Comparison of ENCODE assay signal across 1 cellular context in the genomic region with DNA sequence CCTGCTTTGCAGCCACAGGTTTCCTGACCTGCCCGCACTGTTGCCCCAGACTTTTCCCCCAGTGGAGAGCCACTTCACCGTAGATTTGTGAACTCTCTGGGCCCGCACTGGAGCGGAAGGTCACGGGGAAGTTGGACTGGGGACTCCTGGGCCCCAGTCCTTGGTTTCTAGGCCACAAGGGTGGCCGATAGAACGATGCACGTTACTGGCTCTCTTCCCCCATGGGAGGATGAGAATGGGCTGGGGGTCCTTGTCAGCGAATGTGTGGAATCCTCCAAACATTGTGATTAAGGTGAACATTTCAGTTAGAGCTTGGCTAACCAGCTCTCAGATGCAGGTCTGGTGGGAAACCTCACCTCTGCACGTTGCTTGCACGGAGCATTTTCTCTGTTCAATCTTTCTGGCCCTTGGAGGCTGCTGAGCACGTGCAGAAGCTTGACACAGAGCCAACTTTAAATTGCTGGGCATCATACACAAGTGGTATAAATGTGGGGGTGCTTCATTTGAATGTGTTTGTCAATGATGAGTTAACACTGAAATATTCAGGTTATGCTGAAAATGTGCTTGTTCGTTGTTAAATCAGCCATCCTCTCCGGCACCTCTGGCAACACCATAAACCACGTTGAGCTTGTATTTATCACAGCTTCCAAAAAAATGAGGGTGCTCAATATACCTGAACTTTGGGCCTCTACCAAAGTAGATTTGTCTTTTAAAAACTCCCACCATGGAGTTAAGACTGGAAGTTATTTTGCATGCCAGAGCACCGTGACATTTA.
TF ChIP-seq lines count a peak whose summit lies in the region.

No MANE protein-coding gene starts in this region.

TF ChIP-seq in HEK293, 187 proteins besides CTCF, POLR2A, EP300 and RAD21 (continued from another document):
- TF ChIP-seq ZBTB20 (tag by site-specific recombination; IDR thresholded peaks at IDR 0.05) (peak; percentile 94), IKZF3 (tag by site-specific recombination; IDR thresholded peaks at IDR 0.05) (no peak), ZNF426 (tag by site-specific recombination; IDR thresholded peaks at IDR 0.05) (no peak), ZNF16 (tag by site-specific recombination; IDR thresholded peaks at IDR 0.05; ENCODE audit: low read depth) (no peak), ZEB2 (tag by site-specific recombination; IDR thresholded peaks at IDR 0.05) (peak; percentile 30; the same call in 1 of the 2 replicates), ZNF585B (tag by site-specific recombination; IDR thresholded peaks at IDR 0.05) (no peak), ZNF561 (tag by site-specific recombination; IDR thresholded peaks at IDR 0.05; ENCODE audit: borderline replicate concordance) (0 out of 2 replicates have a peak, but pooled peaks have one; percentile 23), ZNF302 (tag by site-specific recombination; IDR thresholded peaks at IDR 0.05; ENCODE audit: low read depth) (no peak), ZNF341 (tag by site-specific recombination; IDR thresholded peaks at IDR 0.05; ENCODE audit: low read depth) (peak; percentile 9; the same call in 1 of the 2 replicates), ZNF10 (tag by site-specific recombination; IDR thresholded peaks at IDR 0.05) (no peak), ZNF311 (tag by site-specific recombination; IDR thresholded peaks at IDR 0.05; ENCODE audit: borderline replicate concordance) (no peak), ZNF843 (tag by site-specific recombination; IDR thresholded peaks at IDR 0.05) (no peak), ZNF324 (tag by site-specific recombination; IDR thresholded peaks at IDR 0.05) (no peak), ZNF529 (tag by site-specific recombination; IDR thresholded peaks at IDR 0.05; ENCODE audit: insufficient replicate concordance) (no peak), ZNF266 (tag by site-specific recombination; IDR thresholded peaks at IDR 0.05; ENCODE audit: low read depth) (no peak), ZNF138 (tag by site-specific recombination; IDR thresholded peaks at IDR 0.05; ENCODE audit: borderline replicate concordance) (no peak), ZNF571 (tag by site-specific recombination; IDR thresholded peaks at IDR 0.05) (no peak), ZNF501 (tag by site-specific recombination; IDR thresholded peaks at IDR 0.05) (peak; percentile 19; the same call in 1 of the 2 replicates), ZBTB1 (tag by site-specific recombination; IDR thresholded peaks at IDR 0.05) (no peak), ZSCAN5A (tag by site-specific recombination; IDR thresholded peaks at IDR 0.05) (no peak), PATZ1 (tag by site-specific recombination; IDR thresholded peaks at IDR 0.05) (no peak; the same call in 1 of the 2 replicates), ZFP37 (tag by site-specific recombination; IDR thresholded peaks at IDR 0.05) (peak; percentile 24; the same call in 1 of the 2 replicates), ZIC2 (tag by site-specific recombination; IDR thresholded peaks at IDR 0.05) (no peak)
- TF ChIP-seq, protein P1, sequence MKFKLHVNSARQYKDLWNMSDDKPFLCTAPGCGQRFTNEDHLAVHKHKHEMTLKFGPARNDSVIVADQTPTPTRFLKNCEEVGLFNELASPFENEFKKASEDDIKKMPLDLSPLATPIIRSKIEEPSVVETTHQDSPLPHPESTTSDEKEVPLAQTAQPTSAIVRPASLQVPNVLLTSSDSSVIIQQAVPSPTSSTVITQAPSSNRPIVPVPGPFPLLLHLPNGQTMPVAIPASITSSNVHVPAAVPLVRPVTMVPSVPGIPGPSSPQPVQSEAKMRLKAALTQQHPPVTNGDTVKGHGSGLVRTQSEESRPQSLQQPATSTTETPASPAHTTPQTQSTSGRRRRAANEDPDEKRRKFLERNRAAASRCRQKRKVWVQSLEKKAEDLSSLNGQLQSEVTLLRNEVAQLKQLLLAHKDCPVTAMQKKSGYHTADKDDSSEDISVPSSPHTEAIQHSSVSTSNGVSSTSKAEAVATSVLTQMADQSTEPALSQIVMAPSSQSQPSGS (tag by site-specific recombination; IDR thresholded peaks at IDR 0.05; ENCODE audit: low read depth) = 0 out of 2 replicates have a peak, but pooled peaks have one; percentile 2
- TF ChIP-seq, protein P2, sequence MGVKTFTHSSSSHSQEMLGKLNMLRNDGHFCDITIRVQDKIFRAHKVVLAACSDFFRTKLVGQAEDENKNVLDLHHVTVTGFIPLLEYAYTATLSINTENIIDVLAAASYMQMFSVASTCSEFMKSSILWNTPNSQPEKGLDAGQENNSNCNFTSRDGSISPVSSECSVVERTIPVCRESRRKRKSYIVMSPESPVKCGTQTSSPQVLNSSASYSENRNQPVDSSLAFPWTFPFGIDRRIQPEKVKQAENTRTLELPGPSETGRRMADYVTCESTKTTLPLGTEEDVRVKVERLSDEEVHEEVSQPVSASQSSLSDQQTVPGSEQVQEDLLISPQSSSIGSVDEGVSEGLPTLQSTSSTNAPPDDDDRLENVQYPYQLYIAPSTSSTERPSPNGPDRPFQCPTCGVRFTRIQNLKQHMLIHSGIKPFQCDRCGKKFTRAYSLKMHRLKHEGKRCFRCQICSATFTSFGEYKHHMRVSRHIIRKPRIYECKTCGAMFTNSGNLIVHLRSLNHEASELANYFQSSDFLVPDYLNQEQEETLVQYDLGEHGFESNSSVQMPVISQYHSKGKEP (tag by site-specific recombination; IDR thresholded peaks at IDR 0.05) = peak; percentile 19; the same call in 1 of the 2 replicates
